Comparison of ENCODE assay signal across 1 cellular context in the genomic region with DNA sequence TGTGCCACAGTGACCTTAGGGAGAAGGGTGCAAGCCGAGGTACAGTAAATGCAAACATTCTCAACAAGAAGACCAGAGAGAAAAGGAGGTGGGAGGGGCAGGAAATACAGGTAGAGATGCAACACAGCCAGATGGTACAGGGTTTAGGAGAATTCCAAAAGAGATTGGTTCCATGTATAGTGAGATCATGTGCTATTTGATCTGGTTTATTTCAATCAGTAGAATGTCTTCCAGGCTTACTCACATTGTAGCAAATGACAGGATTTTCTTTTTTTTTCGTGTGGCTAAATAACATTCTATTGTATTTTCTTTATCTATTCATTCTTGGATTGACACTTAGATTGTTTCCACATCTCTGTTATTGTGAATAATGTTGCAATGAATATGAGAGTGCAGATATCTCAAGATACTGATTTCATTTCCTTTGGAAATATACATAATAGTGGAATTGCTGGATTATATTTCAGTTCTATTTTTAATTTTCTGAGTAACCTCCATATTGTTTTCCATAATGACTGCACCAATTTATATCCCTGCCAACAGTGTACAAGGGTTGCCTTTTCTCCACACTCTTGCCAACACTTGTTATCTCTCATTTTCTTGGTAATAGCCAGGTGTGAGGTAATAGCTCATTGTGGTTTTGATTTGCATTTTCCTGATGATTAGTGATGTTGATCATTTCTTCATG.
TF ChIP-seq lines count a peak whose summit lies in the region.

No MANE protein-coding gene starts in this region.

TF ChIP-seq in SK-N-SH, 30 proteins besides CTCF, POLR2A, EP300 and RAD21 (continued from another document):
- TF ChIP-seq TEAD4 (IDR thresholded peaks at IDR 0.05; ENCODE audit: borderline replicate concordance, insufficient read depth), result no peak
- no peak; the same call in 1 of the 2 replicates for TF ChIP-seq POLR2AphosphoS5 (IDR thresholded peaks at IDR 0.05; ENCODE audit: low read depth, low read length)
- no peak for TF ChIP-seq YY1 (IDR thresholded peaks at IDR 0.05; ENCODE audit: low read depth)
- TF ChIP-seq JUND (IDR thresholded peaks at IDR 0.05), result no peak; the same call in none of the 2 replicates
- 0 out of 2 replicates have a peak, but pooled peaks have one; percentile 40 for TF ChIP-seq FOXM1 (IDR thresholded peaks at IDR 0.05; ENCODE audit: low read depth)
- no peak for TF ChIP-seq EZH2phosphoT487 (IDR thresholded peaks at IDR 0.05; ENCODE audit: borderline replicate concordance, low read depth)
- peak; percentile 40; the same call in 1 of the 2 replicates for TF ChIP-seq NFIC (IDR thresholded peaks at IDR 0.05; ENCODE audit: borderline replicate concordance)
- peak; percentile 75 for TF ChIP-seq TCF12 (IDR thresholded peaks at IDR 0.05)
- TF ChIP-seq SMC3 (IDR thresholded peaks at IDR 0.05; ENCODE audit: low read depth, low read length), result no peak
- no peak for TF ChIP-seq FOSL2 (IDR thresholded peaks at IDR 0.05; ENCODE audit: borderline replicate concordance, low read depth)
- no peak for TF ChIP-seq MXI1 (IDR thresholded peaks at IDR 0.05; ENCODE audit: low read depth, low read length)
- TF ChIP-seq SIN3A (IDR thresholded peaks at IDR 0.05; ENCODE audit: borderline replicate concordance, low read depth, low read length), result no peak
- TF ChIP-seq MEF2A (IDR thresholded peaks at IDR 0.05; ENCODE audit: borderline replicate concordance, low read depth), result peak; percentile 65; the same call in 1 of the 2 replicates
- TF ChIP-seq MAX (IDR thresholded peaks at IDR 0.05; ENCODE audit: low read depth), result no peak
- TF ChIP-seq IRF3 (IDR thresholded peaks at IDR 0.05; ENCODE audit: low read depth, low read length), result no peak
- TF ChIP-seq GABPA (IDR thresholded peaks at IDR 0.05; ENCODE audit: low read depth), result no peak
- no peak for TF ChIP-seq RFX5 (IDR thresholded peaks at IDR 0.05; ENCODE audit: low read length)
- TF ChIP-seq, protein P1, sequence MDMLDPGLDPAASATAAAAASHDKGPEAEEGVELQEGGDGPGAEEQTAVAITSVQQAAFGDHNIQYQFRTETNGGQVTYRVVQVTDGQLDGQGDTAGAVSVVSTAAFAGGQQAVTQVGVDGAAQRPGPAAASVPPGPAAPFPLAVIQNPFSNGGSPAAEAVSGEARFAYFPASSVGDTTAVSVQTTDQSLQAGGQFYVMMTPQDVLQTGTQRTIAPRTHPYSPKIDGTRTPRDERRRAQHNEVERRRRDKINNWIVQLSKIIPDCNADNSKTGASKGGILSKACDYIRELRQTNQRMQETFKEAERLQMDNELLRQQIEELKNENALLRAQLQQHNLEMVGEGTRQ (IDR thresholded peaks at IDR 0.05; ENCODE audit: borderline replicate concordance, low read depth, low read length), result no peak
TF ChIP-seq in SK-N-SH: peak in this region for 5.
